29 cellular contexts compared by ENCODE assay signal in genomic region chr17:73909156-73909555, GRCh38.
"Had no signal": no experiment of that assay in that cellular context is flagged by ENCODE, and none has a peak within 500 bp of the region (broad histone marks: within the 10 kb centered on the region; RNA-seq: fewer than 3 reads in every experiment).

No MANE protein-coding gene starts in this region.

- H3K9me3 Mint-ChIP-seq: activated CD4-positive, alpha-beta memory T cell treated with anti-CD3 and anti-CD28 coated beads for 36 hours; activated CD4-positive, alpha-beta T cell treated with anti-CD3 and anti-CD28 coated beads, Interleukin-2, amount 10 ng/mL, durations not matched to agents 24 days and 14 days; activated naive CD4-positive, alpha-beta T cell treated with anti-CD3 and anti-CD28 coated beads, Interleukin-2, amount 50 U/mL, for 24 hours; activated naive CD8-positive, alpha-beta T cell treated with anti-CD3 and anti-CD28 coated beads for 36 hours; activated naive CD8-positive, alpha-beta T cell treated with anti-CD3 and anti-CD28 coated beads, Interleukin-2, amount 50 U/mL, for 24 hours; activated T-cell treated with anti-CD3 and anti-CD28 coated beads, Interleukin-2, amount 50 U/mL, for 4 hours; activated T-helper 17 cell treated with anti-CD3 and anti-CD28 coated beads, Interleukin-2, amount 50 U/mL, for 72 hours; effector memory CD8-positive, alpha-beta T cell had no signal

- H3K27ac ChIP-seq: adrenal gland, body of pancreas, esophagus squamous epithelium, gastroesophageal sphincter, heart right ventricle, hepatocyte had no signal

- H3K4me1 Mint-ChIP-seq: activated CD4-positive, alpha-beta T cell treated with anti-CD3 and anti-CD28 coated beads for 36 hours; activated CD4-positive, alpha-beta T cell treated with anti-CD3 and anti-CD28 coated beads, Interleukin-2, amount 10 ng/mL, durations not matched to agents 24 days and 14 days; activated naive CD4-positive, alpha-beta T cell treated with anti-CD3 and anti-CD28 coated beads, Interleukin-2, amount 50 U/mL, for 24 hours; activated naive CD8-positive, alpha-beta T cell treated with anti-CD3 and anti-CD28 coated beads for 36 hours; activated naive CD8-positive, alpha-beta T cell treated with anti-CD3 and anti-CD28 coated beads, Interleukin-2, amount 50 U/mL, for 24 hours; activated T-helper 17 cell treated with anti-CD3 and anti-CD28 coated beads, Interleukin-2, amount 50 U/mL, for 72 hours had no signal

- H3K9me3 ChIP-seq: adrenal gland, body of pancreas, esophagus squamous epithelium, heart right ventricle had no signal

- H3K4me1 ChIP-seq: adrenal gland, body of pancreas, esophagus squamous epithelium, gastroesophageal sphincter, heart right ventricle had no signal

- H3K4me3 Mint-ChIP-seq: activated CD4-positive, alpha-beta memory T cell treated with anti-CD3 and anti-CD28 coated beads for 36 hours; activated CD4-positive, alpha-beta T cell treated with anti-CD3 and anti-CD28 coated beads for 36 hours; activated CD4-positive, alpha-beta T cell treated with anti-CD3 and anti-CD28 coated beads, Interleukin-2, amount 10 ng/mL, durations not matched to agents 24 days and 14 days; activated CD8-positive, alpha-beta T cell treated with anti-CD3 and anti-CD28 coated beads, Interleukin-2, amount 10 ng/mL, durations not matched to agents 7 days and 5 days; activated naive CD4-positive, alpha-beta T cell treated with anti-CD3 and anti-CD28 coated beads, Interleukin-2, amount 50 U/mL, for 24 hours; activated naive CD8-positive, alpha-beta T cell treated with anti-CD3 and anti-CD28 coated beads for 36 hours; activated naive CD8-positive, alpha-beta T cell treated with anti-CD3 and anti-CD28 coated beads, Interleukin-2, amount 50 U/mL, for 24 hours; activated T-cell treated with anti-CD3 and anti-CD28 coated beads, Interleukin-2, amount 50 U/mL, for 4 hours; activated T-helper 17 cell treated with anti-CD3 and anti-CD28 coated beads, Interleukin-2, amount 50 U/mL, for 72 hours; effector memory CD8-positive, alpha-beta T cell had no signal

- H3K27ac Mint-ChIP-seq: activated CD4-positive, alpha-beta memory T cell treated with anti-CD3 and anti-CD28 coated beads for 36 hours; activated CD4-positive, alpha-beta T cell treated with anti-CD3 and anti-CD28 coated beads for 36 hours; activated CD4-positive, alpha-beta T cell treated with anti-CD3 and anti-CD28 coated beads, Interleukin-2, amount 10 ng/mL, durations not matched to agents 24 days and 14 days; activated CD8-positive, alpha-beta T cell treated with anti-CD3 and anti-CD28 coated beads, Interleukin-2, amount 10 ng/mL, durations not matched to agents 7 days and 5 days; activated naive CD4-positive, alpha-beta T cell treated with anti-CD3 and anti-CD28 coated beads, Interleukin-2, amount 50 U/mL, for 24 hours; activated naive CD8-positive, alpha-beta T cell treated with anti-CD3 and anti-CD28 coated beads for 36 hours; activated naive CD8-positive, alpha-beta T cell treated with anti-CD3 and anti-CD28 coated beads, Interleukin-2, amount 50 U/mL, for 24 hours; activated T-helper 17 cell treated with anti-CD3 and anti-CD28 coated beads, Interleukin-2, amount 50 U/mL, for 72 hours; effector memory CD8-positive, alpha-beta T cell had no signal

- ATAC-seq: activated CD4-positive, alpha-beta T cell treated with anti-CD3 and anti-CD28 coated beads for 36 hours; activated CD8-positive, alpha-beta T cell treated with anti-CD3 and anti-CD28 coated beads, Interleukin-2, amount 10 ng/mL, durations not matched to agents 7 days and 5 days; activated naive CD8-positive, alpha-beta T cell treated with anti-CD3 and anti-CD28 coated beads, Interleukin-2, amount 50 U/mL, for 24 hours; activated T-cell treated with anti-CD3 and anti-CD28 coated beads, Interleukin-2, amount 50 U/mL, for 4 hours; activated T-helper 17 cell treated with anti-CD3 and anti-CD28 coated beads, Interleukin-2, amount 50 U/mL, for 72 hours; body of pancreas; effector memory CD8-positive, alpha-beta T cell; gastroesophageal sphincter; heart right ventricle had no signal

- H3K36me3 ChIP-seq: adrenal gland, esophagus squamous epithelium, gastroesophageal sphincter, heart right ventricle had no signal

- DNase-seq: activated CD4-positive, alpha-beta memory T cell treated with anti-CD3 and anti-CD28 coated beads for 36 hours; activated CD4-positive, alpha-beta T cell treated with anti-CD3 and anti-CD28 coated beads for 36 hours; activated CD4-positive, alpha-beta T cell treated with anti-CD3 and anti-CD28 coated beads, Interleukin-2, amount 10 ng/mL, durations not matched to agents 24 days and 14 days; activated CD4-positive, CD25-positive, alpha-beta regulatory T cell; activated CD4-positive, CD25-positive, alpha-beta regulatory T cell treated with anti-CD3 and anti-CD28 coated beads, Interleukin-2, amount 50 U/mL, for 72 hours; activated CD8-positive, alpha-beta T cell treated with anti-CD3 and anti-CD28 coated beads, Interleukin-2, amount 10 ng/mL, durations not matched to agents 7 days and 5 days; activated effector memory CD4-positive, alpha-beta T cell treated with Interleukin-2 at 50 U/mL for 16 hours; activated gamma-delta T cell treated with Interleukin-2 at 50 U/mL for 16 hours; activated naive CD4-positive, alpha-beta T cell treated with Interleukin-2 at 50 U/mL for 16 hours; activated naive CD8-positive, alpha-beta T cell treated with anti-CD3 and anti-CD28 coated beads for 36 hours; activated naive CD8-positive, alpha-beta T cell treated with anti-CD3 and anti-CD28 coated beads, Interleukin-2, amount 50 U/mL, for 24 hours; activated T-cell treated with anti-CD3 and anti-CD28 coated beads, Interleukin-2, amount 50 U/mL, for 4 hours; adrenal gland; aorta; body of pancreas; caudate nucleus; cortex of kidney; dermis blood vessel endothelial cell; effector CD4-positive, alpha-beta T cell; effector memory CD8-positive, alpha-beta T cell; erythroblast; esophagus squamous epithelium; foreskin melanocyte; heart right ventricle; T-helper 2 cell had no signal

- H3K36me3 Mint-ChIP-seq: activated CD4-positive, alpha-beta memory T cell treated with anti-CD3 and anti-CD28 coated beads for 36 hours; activated naive CD4-positive, alpha-beta T cell treated with anti-CD3 and anti-CD28 coated beads, Interleukin-2, amount 50 U/mL, for 24 hours; activated naive CD8-positive, alpha-beta T cell treated with anti-CD3 and anti-CD28 coated beads for 36 hours had no signal

- H3K4me3 ChIP-seq: adrenal gland, body of pancreas, esophagus squamous epithelium, gastroesophageal sphincter, heart right ventricle, hepatocyte had no signal

- H3K27me3 ChIP-seq: adrenal gland, body of pancreas had no signal
